ENCODE assay signal across 1 cellular context in genomic region chr9:121399883-121400607, GRCh38.
TF ChIP-seq lines count a peak whose summit lies in the region.

No MANE protein-coding gene starts in this region.

TF ChIP-seq in HepG2, 621 proteins besides CTCF, POLR2A, EP300 and RAD21 (continued from another document):
- TF ChIP-seq ZNF646 (CRISPR knock-in tag; IDR thresholded peaks at IDR 0.05) (no peak), HHEX (CRISPR knock-in tag; IDR thresholded peaks at IDR 0.05) (no peak), BCL3 (CRISPR knock-in tag; IDR thresholded peaks at IDR 0.05) (no peak), ATF2 (CRISPR knock-in tag; IDR thresholded peaks at IDR 0.05) (no peak), RBM39 (IDR thresholded peaks at IDR 0.05; ENCODE audit: low read depth, low read length, poor library complexity, severe bottlenecking) (no peak), GATAD1 (CRISPR knock-in tag; IDR thresholded peaks at IDR 0.05) (no peak), STAG1 (CRISPR knock-in tag; IDR thresholded peaks at IDR 0.05) (peak; percentile 90), ISX (CRISPR knock-in tag; conservative IDR thresholded peaks at IDR 0.05) (no peak)
- TF ChIP-seq, protein P1, sequence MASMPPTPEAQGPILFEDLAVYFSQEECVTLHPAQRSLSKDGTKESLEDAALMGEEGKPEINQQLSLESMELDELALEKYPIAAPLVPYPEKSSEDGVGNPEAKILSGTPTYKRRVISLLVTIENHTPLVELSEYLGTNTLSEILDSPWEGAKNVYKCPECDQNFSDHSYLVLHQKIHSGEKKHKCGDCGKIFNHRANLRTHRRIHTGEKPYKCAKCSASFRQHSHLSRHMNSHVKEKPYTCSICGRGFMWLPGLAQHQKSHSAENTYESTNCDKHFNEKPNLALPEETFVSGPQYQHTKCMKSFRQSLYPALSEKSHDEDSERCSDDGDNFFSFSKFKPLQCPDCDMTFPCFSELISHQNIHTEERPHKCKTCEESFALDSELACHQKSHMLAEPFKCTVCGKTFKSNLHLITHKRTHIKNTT (CRISPR knock-in tag; IDR thresholded peaks at IDR 0.05), result no peak
- TF ChIP-seq, protein P2, sequence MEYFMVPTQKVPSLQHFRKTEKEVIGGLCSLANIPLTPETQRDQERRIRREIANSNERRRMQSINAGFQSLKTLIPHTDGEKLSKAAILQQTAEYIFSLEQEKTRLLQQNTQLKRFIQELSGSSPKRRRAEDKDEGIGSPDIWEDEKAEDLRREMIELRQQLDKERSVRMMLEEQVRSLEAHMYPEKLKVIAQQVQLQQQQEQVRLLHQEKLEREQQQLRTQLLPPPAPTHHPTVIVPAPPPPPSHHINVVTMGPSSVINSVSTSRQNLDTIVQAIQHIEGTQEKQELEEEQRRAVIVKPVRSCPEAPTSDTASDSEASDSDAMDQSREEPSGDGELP (IDR thresholded peaks at IDR 0.05; ENCODE audit: borderline replicate concordance, low read depth), result 0 out of 2 replicates have a peak, but pooled peaks have one; percentile 8
